18 cellular contexts compared by ENCODE assay signal in the genomic region with DNA sequence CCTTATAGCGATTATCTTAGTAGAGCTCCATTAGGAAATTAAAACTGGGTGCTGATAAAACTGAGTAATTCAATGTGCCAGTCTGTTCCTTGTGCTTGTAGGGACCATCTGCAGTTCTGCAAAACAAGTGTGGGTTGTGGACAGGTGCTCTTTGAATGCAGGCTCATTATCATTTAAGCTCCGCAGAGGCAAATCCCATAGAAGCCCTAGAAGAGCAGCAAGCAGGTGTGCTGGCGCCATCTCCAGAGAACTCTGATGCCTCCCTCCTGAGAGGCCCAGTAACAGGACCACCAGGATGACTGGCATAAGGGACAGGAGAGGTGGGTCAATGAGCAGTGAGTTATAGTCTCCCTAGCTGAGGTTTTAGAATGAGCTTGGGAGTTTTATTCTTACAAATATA.
DNase-seq lines count a peak whose midpoint lies in the region; ATAC-seq and TF ChIP-seq lines count a peak whose summit lies in the region.
"Had no signal": no experiment of that assay in that cellular context is flagged by ENCODE, and none has a peak within 500 bp of the region (broad histone marks: within the 10 kb centered on the region; RNA-seq: fewer than 3 reads in every experiment).

No MANE protein-coding gene starts in this region.

- H3K4me1 ChIP-seq in HAP-1: no peaks in the 10 kb centered on the region
- H3K4me1 ChIP-seq: upper lobe of right lung had no signal

- H3K27me3 ChIP-seq in HAP-1 (ENCODE audit: low read depth): no peaks in the 10 kb centered on the region
- H3K27me3 ChIP-seq: neutrophil, upper lobe of right lung had no signal

- in situ Hi-C loops in HAP-1 (cut with MboI; ENCODE audit: low sequenced_read_pairs): no loop called here

- no peak for TF ChIP-seq CTCF in GM10266 (IDR thresholded peaks at IDR 0.05; ENCODE audit: control insufficient read depth, insufficient read depth, low read depth, missing control alignments)

- ATAC-seq in GM18873 (IDR thresholded peaks at IDR 0.05; ENCODE audit: low FRiP score, unreplicated experiment): no peak
- ATAC-seq: right cardiac atrium; stimulated activated naive CD8-positive, alpha-beta T cell treated with anti-CD3 and anti-CD28 coated beads, Interleukin-15, Interleukin-2, amounts not matched to agents 100 U/mL and 50 U/mL, for 24 hours; upper lobe of right lung had no signal

- H3K9me3 ChIP-seq in HAP-1: no peaks in the 10 kb centered on the region
- H3K9me3 ChIP-seq: neutrophil, upper lobe of right lung had no signal

- no peak overlapping the region for H3K4me3 ChIP-seq in HAP-1
- H3K4me3 ChIP-seq: upper lobe of right lung had no signal

- H3K36me3 ChIP-seq in HAP-1 (replicated peaks): no peaks in the 10 kb centered on the region
- H3K36me3 ChIP-seq: neutrophil, upper lobe of right lung had no signal

- peak; percentile 31 for DNase-seq in COR-L47 (lab: John Stamatoyannopoulos, UW)
- DNase-seq in NCI-H128 (lab: John Stamatoyannopoulos, UW; ENCODE audit: unreplicated experiment): peak; percentile 12
- peak; percentile 80 for DNase-seq in NCI-H2171 treated with DMSO at 0.1 percent for 48 hours (lab: John Stamatoyannopoulos, UW)
- DNase-seq in SHP77 treated with DMSO at 0.1 percent for 48 hours (lab: John Stamatoyannopoulos, UW): peak; percentile 44
- DNase-seq in GM10266 (ENCODE audit: extremely low spot score): no peak
- no peak for DNase-seq in HAP-1 (ENCODE audit: low spot score in 2 of 2)
- DNase-seq in epidermal melanocyte (ENCODE audit: insufficient read length, low spot score): no peak
- DNase-seq: activated CD4-positive, alpha-beta T cell treated with anti-CD3 and anti-CD28 coated beads for 48 hours; activated CD8-positive, alpha-beta memory T cell treated with anti-CD3 and anti-CD28 coated beads, Interleukin-2, amount 50 U/mL, for 4 hours; activated naive CD4-positive, alpha-beta T cell; CD4-positive, CD25-positive, alpha-beta regulatory T cell; EL; hypothalamus; right cardiac atrium; stimulated activated naive CD8-positive, alpha-beta T cell treated with anti-CD3 and anti-CD28 coated beads, Interleukin-15, Interleukin-2, amounts not matched to agents 100 U/mL and 50 U/mL, for 24 hours; upper lobe of right lung had no signal

Comparison
In these comparisons a context has a peak if more than half of its experiments do, and no peak if none do; other contexts are left out.
1. DNase-seq: peak in COR-L47 (single experiment), NCI-H128 (single experiment), NCI-H2171 treated with DMSO at 0.1 percent for 48 hours (single experiment) and SHP77 treated with DMSO at 0.1 percent for 48 hours (single experiment); none in GM10266 (single experiment), HAP-1 (0 of 2) and epidermal melanocyte (single experiment).